Comparison of ENCODE assay signal across 8 cellular contexts in the genomic region with DNA sequence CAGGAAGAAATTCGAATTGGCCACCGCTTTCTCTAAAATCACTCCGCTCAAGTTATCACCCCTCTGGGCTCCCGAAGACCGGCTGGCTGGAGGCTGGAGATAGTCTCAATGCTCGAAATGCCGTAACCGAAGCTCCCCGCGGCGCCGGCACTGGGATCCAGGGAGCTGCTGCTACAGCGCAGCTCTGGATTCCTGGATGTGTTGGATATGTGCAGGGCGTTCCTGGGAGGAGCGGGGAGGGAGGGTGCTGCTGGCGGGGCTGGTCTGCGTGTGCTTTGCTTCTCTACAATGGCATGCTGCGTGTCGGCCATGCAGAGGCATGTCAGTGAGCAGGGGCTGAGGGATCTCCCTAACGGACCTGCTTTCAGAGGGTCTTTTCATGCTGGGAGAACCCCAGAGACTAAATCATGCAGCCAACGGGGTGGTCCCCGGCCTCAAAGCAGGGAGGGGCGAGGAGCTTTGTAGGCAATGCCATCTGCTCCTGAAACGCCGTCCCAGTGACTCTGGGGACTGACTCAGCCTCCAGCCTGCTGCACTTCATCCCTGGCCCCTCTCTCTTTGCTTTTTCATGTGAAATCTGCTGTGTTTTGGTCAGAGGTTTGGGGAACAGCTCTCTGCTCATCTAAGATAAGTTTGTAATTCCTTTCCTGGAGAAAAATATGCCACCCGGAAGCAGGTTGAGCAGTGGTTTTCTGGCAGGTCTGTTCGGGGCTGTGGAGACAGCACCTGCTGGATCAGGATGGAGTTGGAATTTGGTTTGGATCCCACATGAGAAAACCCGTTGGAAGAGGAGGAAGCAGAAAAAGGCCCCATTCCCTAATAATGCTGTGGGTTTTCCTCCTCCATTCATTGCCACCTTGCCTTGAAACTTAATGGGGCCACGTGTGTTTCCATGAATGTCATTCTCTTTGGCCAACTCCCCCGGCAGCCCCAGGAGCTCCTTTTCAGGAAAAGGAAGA.
A peak's percentile ranks its signal among the peaks of the same experiment; 100 is the strongest.
DNase-seq lines count a peak whose midpoint lies in the region; ATAC-seq and TF ChIP-seq lines count a peak whose summit lies in the region.

No MANE protein-coding gene starts in this region.

- no peaks in the 10 kb centered on the region for H3K9me3 Mint-ChIP-seq in Caco-2 (ENCODE audit: unreplicated experiment)
- no peaks in the 10 kb centered on the region for H3K9me3 Mint-ChIP-seq in activated B cell treated with CpG ODN at 0.5 μM for 24 hours
- H3K9me3 Mint-ChIP-seq in natural killer cell = no peaks in the 10 kb centered on the region

- peak overlapping the region; percentile 86 for H3K4me2 ChIP-seq in fibroblast of lung (ENCODE audit: extremely low read depth, insufficient read depth, low read length)

- H2AFZ ChIP-seq in fibroblast of lung (ENCODE audit: low read length) = no peak overlapping the region

- CTCF ChIA-PET in Caco-2 (lab: Charles Lee) = interaction anchor here (0.8 to 3.9 kb wide), 6 partner anchors 12 to 121 kb away, joined by 3 to 31 read pairs (median 6); no protein-coding TSS in a partner anchor
- CTCF ChIA-PET in activated B cell treated with CpG ODN at 0.5 μM for 24 hours (lab: Charles Lee) = interaction anchor here (0.7 to 2.8 kb wide), 8 partner anchors 10 to 127 kb away, joined by 3 to 16 read pairs (median 4); no protein-coding TSS in a partner anchor

- peak overlapping the region; percentile 91 for H3K9ac ChIP-seq in fibroblast of lung (ENCODE audit: insufficient read depth, low read length)

- H3K27ac ChIP-seq in fibroblast of lung (ENCODE audit: insufficient read depth, low read length) = peak overlapping the region; percentile 91

- H3K4me1 ChIP-seq in Caco-2 (peaks cover 39% of the 10 kb centered on the region), fibroblast of lung (ENCODE audit: control insufficient read depth, extremely low read depth, insufficient read depth, low read length) (peaks cover 55% of the 10 kb centered on the region)

- ATAC-seq in activated B cell treated with CpG ODN at 0.5 μM for 24 hours (ENCODE audit: low read depth) = peak; percentile 14
- peak in 2 of 3 donors; percentile 8 to 24 for ATAC-seq in natural killer cell
- ATAC-seq in HG02610 (IDR thresholded peaks at IDR 0.05; ENCODE audit: unreplicated experiment) = no peak
- no peak for ATAC-seq in GM21737 (IDR thresholded peaks at IDR 0.05; ENCODE audit: unreplicated experiment)

- H3K4me3 ChIP-seq in Caco-2 (ENCODE audit: low read depth, low read length) = peak overlapping the region; percentile 77
- H3K4me3 ChIP-seq in Jurkat, Clone E6-1 (ENCODE audit: low read length) = peak overlapping the region; percentile 91
- H3K4me3 ChIP-seq in fibroblast of lung (replicated peaks in 1 of 4; ENCODE audit: control extremely low read depth in 1 of 4, insufficient read depth in 1 of 4, low read depth in 3 of 4, low read length in 4 of 4) = peak overlapping the region; percentile 41 to 67 (median 53)

- H3K79me2 ChIP-seq in fibroblast of lung (ENCODE audit: control insufficient read depth, insufficient read depth, low read length) = peaks cover 99% of the 10 kb centered on the region

- peak overlapping the region; percentile 88 for H3K4me3 Mint-ChIP-seq in Caco-2 (ENCODE audit: unreplicated experiment)
- peak overlapping the region; percentile 95 for H3K4me3 Mint-ChIP-seq in activated B cell treated with CpG ODN at 0.5 μM for 24 hours
- H3K4me3 Mint-ChIP-seq in natural killer cell = peak overlapping the region; percentile 96

- DNase-seq in Caco-2 = peak; percentile 79 to 81
- no peak for DNase-seq in Jurkat, Clone E6-1 (ENCODE audit: low read depth, low spot score)
- DNase-seq in activated B cell treated with CpG ODN at 0.5 μM for 24 hours = no peak
- peak; percentile 80 to 81 for DNase-seq in fibroblast of lung (ENCODE audit: low read depth in 2 of 2)
- no peak for DNase-seq in natural killer cell
- DNase-seq in effector CD4-positive, alpha-beta T cell = no peak

- H3K9me3 ChIP-seq in Caco-2 = no peaks in the 10 kb centered on the region
- H3K9me3 ChIP-seq in fibroblast of lung (ENCODE audit: control insufficient read depth, insufficient read depth, low read depth, low read length) = no peaks in the 10 kb centered on the region

- peaks cover 2% of the 10 kb centered on the region for H4K20me1 ChIP-seq in fibroblast of lung (ENCODE audit: control insufficient read depth, extremely low read depth, insufficient read depth, low read length)

- intact Hi-C loops in Caco-2 (cut with micrococcal nuclease; ENCODE audit: unreplicated experiment) (loop anchor here (1.0 kb wide), 1 partner anchor 43 kb away; no protein-coding TSS in a partner anchor), activated B cell treated with CpG ODN at 0.5 μM for 24 hours (cut with micrococcal nuclease) (loop anchor here (1.0 kb wide), 3 partner anchors 8 to 13 kb away; no protein-coding TSS in a partner anchor), natural killer cell (cut with micrococcal nuclease) (loop anchor here (2.0 kb wide), 1 partner anchor 13 kb away; no protein-coding TSS in a partner anchor)

- BruUV-seq in Caco-2 (replicated peaks; lab: Mats Ljungman, UMichigan) = TSS peak; percentile 46

- peaks cover 63% of the 10 kb centered on the region for H3K36me3 Mint-ChIP-seq in Caco-2 (ENCODE audit: insufficient read depth, unreplicated experiment)
- H3K36me3 Mint-ChIP-seq in activated B cell treated with CpG ODN at 0.5 μM for 24 hours (ENCODE audit: low read depth) = peaks cover 40% of the 10 kb centered on the region
- no peaks in the 10 kb centered on the region for H3K36me3 Mint-ChIP-seq in natural killer cell

- TF ChIP-seq CTCF in Caco-2 (IDR thresholded peaks at IDR 0.05; ENCODE audit: insufficient read depth in 1 of 2, low read depth in 1 of 2, low read length in 1 of 2, severe bottlenecking in 1 of 2, unreplicated experiment in 1 of 2) (no peak), activated B cell treated with CpG ODN at 0.5 μM for 24 hours (IDR thresholded peaks at IDR 0.05) (no peak), fibroblast of lung (conservative IDR thresholded peaks at IDR 0.05 in 1 of 2, IDR thresholded peaks at IDR 0.05 in 1 of 2; ENCODE audit: low read depth in 1 of 2, low read length in 2 of 2) (no peak), natural killer cell (IDR thresholded peaks at IDR 0.05) (no peak)

- H3K27me3 ChIP-seq in Caco-2 (replicated peaks; ENCODE audit: control insufficient read depth, insufficient read depth, low read length) = no peaks in the 10 kb centered on the region
- no peaks in the 10 kb centered on the region for H3K27me3 ChIP-seq in fibroblast of lung (ENCODE audit: control insufficient read depth, insufficient read depth, low read length)

- H3K27me3 Mint-ChIP-seq in Caco-2 (ENCODE audit: insufficient read depth, unreplicated experiment) = no peaks in the 10 kb centered on the region
- H3K27me3 Mint-ChIP-seq in activated B cell treated with CpG ODN at 0.5 μM for 24 hours = no peaks in the 10 kb centered on the region
- no peaks in the 10 kb centered on the region for H3K27me3 Mint-ChIP-seq in natural killer cell (ENCODE audit: low read depth in 2 of 2)

- H3K4me1 Mint-ChIP-seq in Caco-2 (ENCODE audit: low read depth, unreplicated experiment) = peaks cover 43% of the 10 kb centered on the region
- peaks cover 82% of the 10 kb centered on the region for H3K4me1 Mint-ChIP-seq in activated B cell treated with CpG ODN at 0.5 μM for 24 hours
- H3K4me1 Mint-ChIP-seq in natural killer cell = peaks cover 64 to 87% of the 10 kb centered on the region in 2 donors

- H3K36me3 ChIP-seq in Caco-2 (ENCODE audit: control insufficient read depth, insufficient read depth, low read length) = no peaks in the 10 kb centered on the region
- H3K36me3 ChIP-seq in fibroblast of lung (ENCODE audit: control insufficient read depth, insufficient read depth, low read length) = peaks cover 14% of the 10 kb centered on the region

- POLR2A ChIA-PET in Caco-2 (lab: Charles Lee) (interaction anchor here (0.6 to 2.5 kb wide), 7 partner anchors 8 to 506 kb away, joined by 3 to 18 read pairs (median 4); partner anchors contain the start of gene TNRC6C), activated B cell treated with CpG ODN at 0.5 μM for 24 hours (lab: Charles Lee) (interaction anchor here (0.8 to 23.2 kb wide), 17 partner anchors 10 to 904 kb away, joined by 3 to 831 read pairs (median 11); partner anchors contain the start of gene TNRC6C)

- peak overlapping the region; percentile 95 for H3K27ac Mint-ChIP-seq in Caco-2 (ENCODE audit: unreplicated experiment)
- peak overlapping the region; percentile 99 for H3K27ac Mint-ChIP-seq in activated B cell treated with CpG ODN at 0.5 μM for 24 hours
- H3K27ac Mint-ChIP-seq in natural killer cell = peak overlapping the region; percentile 94

Comparison
In these comparisons a context has a peak if more than half of its experiments do, and no peak if none do; other contexts are left out.
1. DNase-seq: peak in Caco-2 (2 of 2) and fibroblast of lung (2 of 2); none in Jurkat, Clone E6-1 (single experiment), activated B cell treated with CpG ODN at 0.5 μM for 24 hours (single experiment), natural killer cell (single experiment) and effector CD4-positive, alpha-beta T cell (single experiment).
2. ATAC-seq: peak in activated B cell treated with CpG ODN at 0.5 μM for 24 hours (single experiment) and natural killer cell (2 of 3); none in HG02610 (single experiment) and GM21737 (single experiment).
3. Peak in every context shown above with its lines, with median percentiles within 50 percentile points of each other: H3K4me3 ChIP-seq, H3K27ac Mint-ChIP-seq and H3K4me3 Mint-ChIP-seq.